Comparison of ENCODE assay signal across 8 cellular contexts in genomic region chr4:38753021-38753806, GRCh38. TPM values are rescaled to one million over a fixed set of nuclear protein-coding genes. Genes with fewer than 3 reads are reported as not detected.
A peak's percentile ranks its signal among the peaks of the same experiment; 100 is the strongest.
DNase-seq lines count a peak whose midpoint lies in the region; ATAC-seq and TF ChIP-seq lines count a peak whose summit lies in the region.

No MANE protein-coding gene starts in this region.

- no peaks in the 10 kb centered on the region for H4K20me1 ChIP-seq in fibroblast of lung (ENCODE audit: control insufficient read depth, extremely low read depth, insufficient read depth, low read length)

- H3K4me3 Mint-ChIP-seq in neural crest cell: no peak overlapping the region
- H3K4me3 Mint-ChIP-seq in activated CD4-positive, alpha-beta T cell treated with anti-CD3 and anti-CD28 coated beads, Interleukin-2, amount 10 ng/mL, durations not matched to agents 24 days and 14 days: no peak overlapping the region
- no peak overlapping the region for H3K4me3 Mint-ChIP-seq in natural killer cell treated with Interleukin-12 subunit alpha and Interleukin-12 subunit beta and Interleukin-15 and Interleukin-18, amount 100 ng/mL, for 72 hours

- peak overlapping the region; percentile 93 for H2AFZ ChIP-seq in fibroblast of lung (ENCODE audit: low read length)

- H3K4me3 ChIP-seq in NT2/D1 (ENCODE audit: insufficient read length, low read depth) (no peak overlapping the region), fibroblast of lung (replicated peaks in 1 of 4; ENCODE audit: control extremely low read depth in 1 of 4, insufficient read depth in 1 of 4, low read depth in 3 of 4, low read length in 4 of 4) (peak overlapping the region in 2 of 4 experiments; percentile 13 to 25)

- ATAC-seq in natural killer cell treated with Interleukin-12 subunit alpha and Interleukin-12 subunit beta and Interleukin-15 and Interleukin-18, amount 100 ng/mL, for 72 hours: no peak
- ATAC-seq in GM18858 (IDR thresholded peaks at IDR 0.05; ENCODE audit: unreplicated experiment): no peak

- no peak for TF ChIP-seq CTCF in fibroblast of lung (conservative IDR thresholded peaks at IDR 0.05 in 1 of 2, IDR thresholded peaks at IDR 0.05 in 1 of 2; ENCODE audit: low read depth in 1 of 2, low read length in 2 of 2)
- TF ChIP-seq CTCF in neural crest cell (conservative IDR thresholded peaks at IDR 0.05): no peak

- DNase-seq in EH (ENCODE audit: low read depth) (peak; percentile 100), NT2/D1 (ENCODE audit: low read depth, low spot score) (peak; percentile 90), fibroblast of lung (ENCODE audit: low read depth in 2 of 2) (peak; percentile 99 to 100), neural crest cell (ENCODE audit: low read depth, low spot score) (peak; percentile 73)
- DNase-seq in activated CD4-positive, alpha-beta T cell treated with anti-CD3 and anti-CD28 coated beads, Interleukin-2, amount 10 ng/mL, durations not matched to agents 24 days and 14 days: no peak
- no peak for DNase-seq in stimulated activated CD8-positive, alpha-beta memory T cell treated with anti-CD3 and anti-CD28 coated beads, Interleukin-4, amount 100 ng/mL, for 48 hours
- DNase-seq in natural killer cell treated with Interleukin-12 subunit alpha and Interleukin-12 subunit beta and Interleukin-15 and Interleukin-18, amount 100 ng/mL, for 72 hours (ENCODE audit: low spot score): no peak

- peak overlapping the region; percentile 73 for H3K27ac ChIP-seq in fibroblast of lung (ENCODE audit: insufficient read depth, low read length)

- H3K27me3 Mint-ChIP-seq in neural crest cell (ENCODE audit: low read depth): no peaks in the 10 kb centered on the region
- peaks cover 2% of the 10 kb centered on the region for H3K27me3 Mint-ChIP-seq in activated CD4-positive, alpha-beta T cell treated with anti-CD3 and anti-CD28 coated beads, Interleukin-2, amount 10 ng/mL, durations not matched to agents 24 days and 14 days
- H3K27me3 Mint-ChIP-seq in natural killer cell treated with Interleukin-12 subunit alpha and Interleukin-12 subunit beta and Interleukin-15 and Interleukin-18, amount 100 ng/mL, for 72 hours: no peaks in the 10 kb centered on the region

- peaks cover 21% of the 10 kb centered on the region for H3K4me1 Mint-ChIP-seq in neural crest cell
- H3K4me1 Mint-ChIP-seq in activated CD4-positive, alpha-beta T cell treated with anti-CD3 and anti-CD28 coated beads, Interleukin-2, amount 10 ng/mL, durations not matched to agents 24 days and 14 days: peaks cover 3% of the 10 kb centered on the region
- H3K4me1 Mint-ChIP-seq in natural killer cell treated with Interleukin-12 subunit alpha and Interleukin-12 subunit beta and Interleukin-15 and Interleukin-18, amount 100 ng/mL, for 72 hours (ENCODE audit: low read depth in 2 of 2): peaks cover 11% of the 10 kb centered on the region in 2 donors

- H3K79me2 ChIP-seq in fibroblast of lung (ENCODE audit: control insufficient read depth, insufficient read depth, low read length): no peaks in the 10 kb centered on the region

- H3K4me1 ChIP-seq in NT2/D1 (ENCODE audit: insufficient read depth, insufficient read length) (peaks cover 4% of the 10 kb centered on the region), fibroblast of lung (ENCODE audit: control insufficient read depth, extremely low read depth, insufficient read depth, low read length) (peaks cover 19% of the 10 kb centered on the region)

- H3K9me3 Mint-ChIP-seq in neural crest cell: peaks cover 5% of the 10 kb centered on the region
- peaks cover 5% of the 10 kb centered on the region for H3K9me3 Mint-ChIP-seq in activated CD4-positive, alpha-beta T cell treated with anti-CD3 and anti-CD28 coated beads, Interleukin-2, amount 10 ng/mL, durations not matched to agents 24 days and 14 days
- H3K9me3 Mint-ChIP-seq in natural killer cell treated with Interleukin-12 subunit alpha and Interleukin-12 subunit beta and Interleukin-15 and Interleukin-18, amount 100 ng/mL, for 72 hours: peaks cover 5% of the 10 kb centered on the region

- H3K36me3 Mint-ChIP-seq in neural crest cell (ENCODE audit: low read depth): peaks cover 5% of the 10 kb centered on the region
- peaks cover 3% of the 10 kb centered on the region for H3K36me3 Mint-ChIP-seq in activated CD4-positive, alpha-beta T cell treated with anti-CD3 and anti-CD28 coated beads, Interleukin-2, amount 10 ng/mL, durations not matched to agents 24 days and 14 days (ENCODE audit: low read depth)
- peaks cover 6% of the 10 kb centered on the region for H3K36me3 Mint-ChIP-seq in natural killer cell treated with Interleukin-12 subunit alpha and Interleukin-12 subunit beta and Interleukin-15 and Interleukin-18, amount 100 ng/mL, for 72 hours

- no peak overlapping the region for H3K27ac Mint-ChIP-seq in neural crest cell (ENCODE audit: unreplicated experiment)
- H3K27ac Mint-ChIP-seq in activated CD4-positive, alpha-beta T cell treated with anti-CD3 and anti-CD28 coated beads, Interleukin-2, amount 10 ng/mL, durations not matched to agents 24 days and 14 days: no peak overlapping the region
- H3K27ac Mint-ChIP-seq in natural killer cell treated with Interleukin-12 subunit alpha and Interleukin-12 subunit beta and Interleukin-15 and Interleukin-18, amount 100 ng/mL, for 72 hours: no peak overlapping the region

- H3K27me3 ChIP-seq in NT2/D1 (ENCODE audit: insufficient read depth, insufficient read length) (no peaks in the 10 kb centered on the region), fibroblast of lung (ENCODE audit: control insufficient read depth, insufficient read depth, low read length) (no peaks in the 10 kb centered on the region)

- H3K36me3 ChIP-seq in NT2/D1 (ENCODE audit: insufficient read depth, insufficient read length, low read length) (no peaks in the 10 kb centered on the region), fibroblast of lung (ENCODE audit: control insufficient read depth, insufficient read depth, low read length) (no peaks in the 10 kb centered on the region)

- peak overlapping the region; percentile 85 for H3K4me2 ChIP-seq in fibroblast of lung (ENCODE audit: extremely low read depth, insufficient read depth, low read length)

- H3K9ac ChIP-seq in NT2/D1 (ENCODE audit: insufficient read length, low read depth) (peak overlapping the region; percentile 44), fibroblast of lung (ENCODE audit: insufficient read depth, low read length) (no peak overlapping the region)

- intact Hi-C loops in activated CD4-positive, alpha-beta T cell treated with anti-CD3 and anti-CD28 coated beads, Interleukin-2, amount 10 ng/mL, durations not matched to agents 24 days and 14 days (cut with micrococcal nuclease): loop anchor here (2.0 kb wide), 1 partner anchor 446 kb away; no protein-coding TSS in a partner anchor

- H3K9me3 ChIP-seq in NT2/D1 (ENCODE audit: insufficient read depth, low read length): 0 out of 2 replicates have a peak, but pooled peaks cover 6% of the 10 kb centered on the region
- H3K9me3 ChIP-seq in fibroblast of lung (ENCODE audit: control insufficient read depth, insufficient read depth, low read depth, low read length): no peaks in the 10 kb centered on the region

RNA-seq across cellular contexts. Expression of gene TLR10, which starts 29.6 kb away (rescaled TPM):
- not detected in 2 replicates for total RNA-seq in fibroblast of lung
- polyA plus RNA-seq in fibroblast of lung: not detected in 2 replicates
- polyA plus RNA-seq in fibroblast of lung (2012): not detected in 2 replicates
- polyA minus RNA-seq in fibroblast of lung (ENCODE audit: low replicate concordance): not detected in 2 replicates
- total RNA-seq in neural crest cell: not detected in 2 replicates
- total RNA-seq in activated CD4-positive, alpha-beta T cell treated with anti-CD3 and anti-CD28 coated beads, Interleukin-2, amount 10 ng/mL, durations not matched to agents 24 days and 14 days: not detected in 2 replicates
- total RNA-seq in natural killer cell treated with Interleukin-12 subunit alpha and Interleukin-12 subunit beta and Interleukin-15 and Interleukin-18, amount 100 ng/mL, for 72 hours: not detected

RNA-seq across cellular contexts. Expression of gene TLR1, which starts 51.4 kb away (rescaled TPM):
- total RNA-seq in fibroblast of lung: 1.3 and 1.7 TPM in 2 replicates
- polyA plus RNA-seq in fibroblast of lung: 0.41 and 0.77 TPM in 2 replicates
- 0.24 and 0.37 TPM in 2 replicates for polyA plus RNA-seq in fibroblast of lung (2012)
- not detected in 2 replicates for polyA minus RNA-seq in fibroblast of lung (ENCODE audit: low replicate concordance)
- total RNA-seq in neural crest cell: not detected in 2 replicates
- 0.85 and 2.6 TPM in 2 replicates for total RNA-seq in activated CD4-positive, alpha-beta T cell treated with anti-CD3 and anti-CD28 coated beads, Interleukin-2, amount 10 ng/mL, durations not matched to agents 24 days and 14 days
- 10 to 100 TPM; 12.6 to 15.5 TPM for total RNA-seq in natural killer cell treated with Interleukin-12 subunit alpha and Interleukin-12 subunit beta and Interleukin-15 and Interleukin-18, amount 100 ng/mL, for 72 hours

Comparison
In these comparisons a context has a peak if more than half of its experiments do, and no peak if none do; other contexts are left out.
1. DNase-seq: peak in EH (single experiment), NT2/D1 (single experiment), fibroblast of lung (2 of 2) and neural crest cell (single experiment); none in activated CD4-positive, alpha-beta T cell treated with anti-CD3 and anti-CD28 coated beads, Interleukin-2, amount 10 ng/mL, durations not matched to agents 24 days and 14 days (single experiment), stimulated activated CD8-positive, alpha-beta memory T cell treated with anti-CD3 and anti-CD28 coated beads, Interleukin-4, amount 100 ng/mL, for 48 hours (single experiment) and natural killer cell treated with Interleukin-12 subunit alpha and Interleukin-12 subunit beta and Interleukin-15 and Interleukin-18, amount 100 ng/mL, for 72 hours (single experiment).